In genomic region chr7:130118294-130118693, GRCh38 we compare ENCODE assay signal across 22 cellular contexts. TPM values are rescaled to one million over a fixed set of nuclear protein-coding genes. Genes with fewer than 3 reads are reported as not detected.
DNase-seq lines count a peak whose midpoint lies in the region; ATAC-seq and TF ChIP-seq lines count a peak whose summit lies in the region.
"Had no signal": no experiment of that assay in that cellular context is flagged by ENCODE, and none has a peak within 500 bp of the region (broad histone marks: within the 10 kb centered on the region; RNA-seq: fewer than 3 reads in every experiment).

No MANE protein-coding gene starts in this region.

- H3K4me3 Mint-ChIP-seq in activated CD4-positive, alpha-beta memory T cell treated with anti-CD3 and anti-CD28 coated beads for 36 hours, result no peak overlapping the region
- no peak overlapping the region for H3K4me3 Mint-ChIP-seq in activated CD4-positive, alpha-beta memory T cell treated with anti-CD3 and anti-CD28 coated beads, Interleukin-2, amount 10 ng/mL, durations not matched to agents 7 days and 5 days
- no peak overlapping the region for H3K4me3 Mint-ChIP-seq in effector memory CD8-positive, alpha-beta T cell
- no peak overlapping the region for H3K4me3 Mint-ChIP-seq in nephron progenitor cell
- H3K4me3 Mint-ChIP-seq: CD14-positive monocyte; CD4-positive, alpha-beta T cell; CD8-positive, alpha-beta memory T cell had no signal

- POLR2A ChIA-PET in activated CD4-positive, alpha-beta memory T cell treated with anti-CD3 and anti-CD28 coated beads for 36 hours (lab: Charles Lee), result no interaction called here
- POLR2A ChIA-PET in activated CD4-positive, alpha-beta memory T cell treated with anti-CD3 and anti-CD28 coated beads, Interleukin-2, amount 10 ng/mL, durations not matched to agents 7 days and 5 days (lab: Charles Lee), result no interaction called here

- in situ Hi-C loops in G401 (cut with HindIII; ENCODE audit: low sequenced_read_pairs), result no loop called here

- no peak for ATAC-seq in effector memory CD8-positive, alpha-beta T cell (replicated peaks)
- ATAC-seq: A549, HCT116 had no signal

- DNase-seq in activated CD4-positive, alpha-beta memory T cell treated with anti-CD3 and anti-CD28 coated beads for 36 hours, result no peak
- DNase-seq in activated CD4-positive, alpha-beta memory T cell treated with anti-CD3 and anti-CD28 coated beads, Interleukin-2, amount 10 ng/mL, durations not matched to agents 7 days and 5 days, result no peak
- DNase-seq in effector memory CD8-positive, alpha-beta T cell, result no peak
- DNase-seq in nephron progenitor cell, result no peak
- DNase-seq in NCI-H82 treated with DMSO at 0.1 percent for 48 hours (lab: John Stamatoyannopoulos, UW; ENCODE audit: unreplicated experiment), result no peak
- no peak for DNase-seq in G401 (ENCODE audit: low spot score)
- DNase-seq in NCI-H2081 treated with DMSO at 0.1 percent for 48 hours (lab: John Stamatoyannopoulos, UW), result no peak
- DNase-seq: 8988T; ACHN; AML-193; BE2C; Calu3; CD4-positive, alpha-beta T cell; CD8-positive, alpha-beta memory T cell; COR-L47; DMS53; DMS79 treated with DMSO at 0.1 percent for 48 hours; GM23248; H7 had no signal

- CTCF ChIA-PET in activated CD4-positive, alpha-beta memory T cell treated with anti-CD3 and anti-CD28 coated beads for 36 hours (lab: Charles Lee), result interaction anchor here (0.9 to 1.5 kb wide), 3 partner anchors 16 to 640 kb away, joined by 3 to 5 read pairs (median 4); no protein-coding TSS in a partner anchor
- CTCF ChIA-PET in activated CD4-positive, alpha-beta memory T cell treated with anti-CD3 and anti-CD28 coated beads, Interleukin-2, amount 10 ng/mL, durations not matched to agents 7 days and 5 days (lab: Charles Lee), result interaction anchor here (1.6 kb wide), 1 partner anchor 46 kb away, joined by 4 read pairs; no protein-coding TSS in a partner anchor

- peaks cover 26% of the 10 kb centered on the region for H3K36me3 Mint-ChIP-seq in activated CD4-positive, alpha-beta memory T cell treated with anti-CD3 and anti-CD28 coated beads for 36 hours
- peaks cover 27% of the 10 kb centered on the region for H3K36me3 Mint-ChIP-seq in activated CD4-positive, alpha-beta memory T cell treated with anti-CD3 and anti-CD28 coated beads, Interleukin-2, amount 10 ng/mL, durations not matched to agents 7 days and 5 days (ENCODE audit: low read depth)
- H3K36me3 Mint-ChIP-seq in effector memory CD8-positive, alpha-beta T cell (ENCODE audit: insufficient read depth), result peaks cover 27% of the 10 kb centered on the region
- H3K36me3 Mint-ChIP-seq in nephron progenitor cell (ENCODE audit: low read depth), result peaks cover 44% of the 10 kb centered on the region

- H3K27ac Mint-ChIP-seq in activated CD4-positive, alpha-beta memory T cell treated with anti-CD3 and anti-CD28 coated beads for 36 hours, result peak overlapping the region; percentile 35
- no peak overlapping the region for H3K27ac Mint-ChIP-seq in activated CD4-positive, alpha-beta memory T cell treated with anti-CD3 and anti-CD28 coated beads, Interleukin-2, amount 10 ng/mL, durations not matched to agents 7 days and 5 days
- H3K27ac Mint-ChIP-seq in effector memory CD8-positive, alpha-beta T cell, result peak overlapping the region; percentile 16 to 65
- peak overlapping the region; percentile 94 for H3K27ac Mint-ChIP-seq in nephron progenitor cell
- H3K27ac Mint-ChIP-seq: CD4-positive, alpha-beta T cell; CD8-positive, alpha-beta memory T cell had no signal

- no peak for TF ChIP-seq CTCF in nephron progenitor cell (IDR thresholded peaks at IDR 0.05)

- H3K4me1 Mint-ChIP-seq in activated CD4-positive, alpha-beta memory T cell treated with anti-CD3 and anti-CD28 coated beads for 36 hours (ENCODE audit: low read depth), result peaks cover 7% of the 10 kb centered on the region
- peaks cover 8% of the 10 kb centered on the region for H3K4me1 Mint-ChIP-seq in activated CD4-positive, alpha-beta memory T cell treated with anti-CD3 and anti-CD28 coated beads, Interleukin-2, amount 10 ng/mL, durations not matched to agents 7 days and 5 days
- H3K4me1 Mint-ChIP-seq in effector memory CD8-positive, alpha-beta T cell (ENCODE audit: low read depth in 2 of 2), result peaks cover 0 to 3% of the 10 kb centered on the region in 2 donors
- H3K4me1 Mint-ChIP-seq in nephron progenitor cell, result no peaks in the 10 kb centered on the region
- H3K4me1 Mint-ChIP-seq: CD8-positive, alpha-beta memory T cell had no signal

- intact Hi-C loops in activated CD4-positive, alpha-beta memory T cell treated with anti-CD3 and anti-CD28 coated beads for 36 hours (cut with micrococcal nuclease), result no loop called here

- H3K9me3 Mint-ChIP-seq in activated CD4-positive, alpha-beta memory T cell treated with anti-CD3 and anti-CD28 coated beads for 36 hours, result no peaks in the 10 kb centered on the region
- H3K9me3 Mint-ChIP-seq in activated CD4-positive, alpha-beta memory T cell treated with anti-CD3 and anti-CD28 coated beads, Interleukin-2, amount 10 ng/mL, durations not matched to agents 7 days and 5 days, result no peaks in the 10 kb centered on the region
- H3K9me3 Mint-ChIP-seq in effector memory CD8-positive, alpha-beta T cell, result no peaks in the 10 kb centered on the region
- no peaks in the 10 kb centered on the region for H3K9me3 Mint-ChIP-seq in nephron progenitor cell
- H3K9me3 Mint-ChIP-seq: CD14-positive monocyte; CD4-positive, alpha-beta T cell; CD8-positive, alpha-beta memory T cell had no signal

- no peaks in the 10 kb centered on the region for H3K27me3 Mint-ChIP-seq in activated CD4-positive, alpha-beta memory T cell treated with anti-CD3 and anti-CD28 coated beads for 36 hours
- H3K27me3 Mint-ChIP-seq in activated CD4-positive, alpha-beta memory T cell treated with anti-CD3 and anti-CD28 coated beads, Interleukin-2, amount 10 ng/mL, durations not matched to agents 7 days and 5 days, result no peaks in the 10 kb centered on the region
- no peaks in the 10 kb centered on the region for H3K27me3 Mint-ChIP-seq in effector memory CD8-positive, alpha-beta T cell
- H3K27me3 Mint-ChIP-seq in nephron progenitor cell (ENCODE audit: low read depth, poor library complexity), result peaks cover 5% of the 10 kb centered on the region
- H3K27me3 Mint-ChIP-seq: CD4-positive, alpha-beta T cell had no signal

RNA-seq across cellular contexts. Expression of gene KLHDC10, which starts 48.0 kb away (rescaled TPM):
- total RNA-seq in activated CD4-positive, alpha-beta memory T cell treated with anti-CD3 and anti-CD28 coated beads for 36 hours, result 10 to 100 TPM; 16.4 to 16.8 TPM
- 10 to 100 TPM; 15.5 to 17.3 TPM for total RNA-seq in activated CD4-positive, alpha-beta memory T cell treated with anti-CD3 and anti-CD28 coated beads, Interleukin-2, amount 10 ng/mL, durations not matched to agents 7 days and 5 days
- total RNA-seq in G401 (2014; rRNA removed; shearing (Covaris generic)), result 9.2 and 23.5 TPM in 2 replicates
